In genomic region chr2:101486994-101487393, GRCh38 we compare ENCODE assay signal across 24 cellular contexts. TPM values are rescaled to one million over a fixed set of nuclear protein-coding genes. Genes with fewer than 3 reads are reported as not detected.
DNase-seq lines count a peak whose midpoint lies in the region; ATAC-seq, FAIRE-seq and TF ChIP-seq lines count a peak whose summit lies in the region.
"Had no signal": no experiment of that assay in that cellular context is flagged by ENCODE, and none has a peak within 500 bp of the region (broad histone marks: within the 10 kb centered on the region; RNA-seq: fewer than 3 reads in every experiment).

No MANE protein-coding gene starts in this region.

- H3K27me3 Mint-ChIP-seq in activated T-cell treated with anti-CD3 and anti-CD28 coated beads, Interleukin-2, amount 50 U/mL, for 24 hours: no peaks in the 10 kb centered on the region

- H4K20me1 ChIP-seq in Loucy (ENCODE audit: insufficient read depth, low read length, poor library complexity, severe bottlenecking): no peaks in the 10 kb centered on the region
- H4K20me1 ChIP-seq in endothelial cell of umbilical vein (replicated peaks; ENCODE audit: control insufficient read depth, extremely low read depth, insufficient read depth, low read length): no peaks in the 10 kb centered on the region
- H4K20me1 ChIP-seq in osteoblast (ENCODE audit: insufficient read depth, low read length): no peaks in the 10 kb centered on the region
- no peaks in the 10 kb centered on the region for H4K20me1 ChIP-seq in SK-N-SH (ENCODE audit: insufficient read depth)

- ATAC-seq in HG03135 (IDR thresholded peaks at IDR 0.05; ENCODE audit: unreplicated experiment) (no peak), HG03439 (IDR thresholded peaks at IDR 0.05; ENCODE audit: unreplicated experiment) (no peak)

- H2AFZ ChIP-seq in Loucy (ENCODE audit: low read length): peak overlapping the region; percentile 53; the same call in 1 of the 2 replicates
- H2AFZ ChIP-seq in endothelial cell of umbilical vein (ENCODE audit: low read depth, low read length): peak overlapping the region; percentile 86
- H2AFZ ChIP-seq in osteoblast (ENCODE audit: low read length): peak overlapping the region; percentile 42
- H2AFZ ChIP-seq in SK-N-SH (ENCODE audit: low read depth): no peak overlapping the region

- no peaks in the 10 kb centered on the region for H3K36me3 Mint-ChIP-seq in activated T-cell treated with anti-CD3 and anti-CD28 coated beads, Interleukin-2, amount 50 U/mL, for 24 hours (ENCODE audit: low read depth)

- no peaks in the 10 kb centered on the region for H3K9me3 ChIP-seq in Loucy (ENCODE audit: insufficient read depth, low read depth, low read length)
- no peaks in the 10 kb centered on the region for H3K9me3 ChIP-seq in endothelial cell of umbilical vein (replicated peaks; ENCODE audit: control insufficient read depth, insufficient read depth, low read length)
- H3K9me3 ChIP-seq in osteoblast (ENCODE audit: low read depth, low read length): no peaks in the 10 kb centered on the region
- no peaks in the 10 kb centered on the region for H3K9me3 ChIP-seq in SK-N-SH
- H3K9me3 ChIP-seq: BE2C had no signal

- dilution Hi-C loops in endothelial cell of umbilical vein (cut with MboI; ENCODE audit: extremely low pct_ligation_motif_present, low sequenced_read_pairs): no loop called here

- H3K27ac Mint-ChIP-seq in activated T-cell treated with anti-CD3 and anti-CD28 coated beads, Interleukin-2, amount 50 U/mL, for 24 hours: peak overlapping the region; percentile 5

- no peak for TF ChIP-seq RAD21 in SK-N-SH (IDR thresholded peaks at IDR 0.05; ENCODE audit: low read length)

- H3K9me2 ChIP-seq in Loucy (replicated peaks; ENCODE audit: low read depth, low read length) (no peaks in the 10 kb centered on the region), SK-N-SH (no peaks in the 10 kb centered on the region)

- H3K27ac ChIP-seq in endothelial cell of umbilical vein (ENCODE audit: insufficient read depth, low read depth, low read length) (peak overlapping the region; percentile 26), osteoblast (ENCODE audit: low read depth, low read length) (no peak overlapping the region), SK-N-SH (ENCODE audit: low read depth in 2 of 2, low read length in 1 of 2) (no peak overlapping the region)
- H3K27ac ChIP-seq: GM23248 had no signal

- WGBS in SK-N-SH (ENCODE audit: low lambda C conversion rate): 90% methylated on average over 5 of the region's 5 CpGs

- no peak for FAIRE-seq in endothelial cell of umbilical vein (lab: Jason Lieb, UNC)

- H3K4me2 ChIP-seq in Loucy (ENCODE audit: low read depth, low read length, poor library complexity, severe bottlenecking) (no peak overlapping the region), endothelial cell of umbilical vein (ENCODE audit: insufficient read depth, low read length) (peak overlapping the region; percentile 33), osteoblast (ENCODE audit: insufficient read depth, low read length) (no peak overlapping the region), SK-N-SH (no peak overlapping the region)

- peaks cover 9% of the 10 kb centered on the region for H3K4me1 ChIP-seq in Loucy (ENCODE audit: insufficient read depth, low read length, poor library complexity, severe bottlenecking)
- H3K4me1 ChIP-seq in endothelial cell of umbilical vein (ENCODE audit: control insufficient read depth, extremely low read depth, insufficient read depth, low read length): peaks cover 17% of the 10 kb centered on the region
- no peaks in the 10 kb centered on the region for H3K4me1 ChIP-seq in osteoblast (ENCODE audit: insufficient read depth, low read length)
- no peaks in the 10 kb centered on the region for H3K4me1 ChIP-seq in SK-N-SH (ENCODE audit: control insufficient read depth in 1 of 2, insufficient read depth in 2 of 2, low read depth in 1 of 2, low read length in 1 of 2)
- H3K4me1 ChIP-seq: BE2C had no signal

- H3K9me1 ChIP-seq in endothelial cell of umbilical vein (replicated peaks; ENCODE audit: control insufficient read depth, extremely low read depth, insufficient read depth, low read length): no peaks in the 10 kb centered on the region

- POLR2A ChIA-PET in endothelial cell of umbilical vein (lab: Charles Lee): no interaction called here
- POLR2A ChIA-PET in SK-N-SH (lab: Yijun Ruan, JAX): no interaction called here

- DNase-seq in activated T-cell treated with anti-CD3 and anti-CD28 coated beads, Interleukin-2, amount 50 U/mL, for 24 hours: no peak
- no peak for DNase-seq in activated T-cell treated with anti-CD3 and anti-CD28 coated beads, Interleukin-2, amount 50 U/mL, for 48 hours
- DNase-seq in endothelial cell of umbilical vein (ENCODE audit: low read depth, low spot score) (no peak), osteoblast (ENCODE audit: insufficient read length, low spot score, missing footprints) (no peak), SK-N-SH (no peak)
- DNase-seq: BE2C, DMS79 treated with DMSO at 0.1 percent for 48 hours, GM23248, HCEC 1CT, KBM-7, MV-4-11, NCI-H1417, NCI-H187, NCI-H2107, NCI-H2227 treated with DMSO at 0.1 percent for 48 hours, NCI-H510A treated with DMSO at 0.1 percent for 48 hours, NCI-H774, OCI-M1, Right ventricle myocardium superior had no signal

- H3K4me3 Mint-ChIP-seq in activated T-cell treated with anti-CD3 and anti-CD28 coated beads, Interleukin-2, amount 50 U/mL, for 24 hours: no peak overlapping the region

- H3K27me3 ChIP-seq in Loucy (ENCODE audit: insufficient read depth, low read length, poor library complexity, severe bottlenecking): no peaks in the 10 kb centered on the region
- H3K27me3 ChIP-seq in endothelial cell of umbilical vein (ENCODE audit: control insufficient read depth in 2 of 2, insufficient read depth in 2 of 2, low read length in 2 of 2): no peaks in the 10 kb centered on the region
- no peaks in the 10 kb centered on the region for H3K27me3 ChIP-seq in osteoblast (ENCODE audit: insufficient read depth, low read length)
- H3K27me3 ChIP-seq in SK-N-SH (ENCODE audit: insufficient read depth): no peaks in the 10 kb centered on the region
- H3K27me3 ChIP-seq: BE2C had no signal

- H3K4me1 Mint-ChIP-seq in activated T-cell treated with anti-CD3 and anti-CD28 coated beads, Interleukin-2, amount 50 U/mL, for 24 hours (ENCODE audit: low read depth): peaks cover 16% of the 10 kb centered on the region

- H3K79me2 ChIP-seq in Loucy (ENCODE audit: insufficient read depth, low read length): no peaks in the 10 kb centered on the region
- no peaks in the 10 kb centered on the region for H3K79me2 ChIP-seq in endothelial cell of umbilical vein (ENCODE audit: control insufficient read depth, insufficient read depth, low read length)
- no peaks in the 10 kb centered on the region for H3K79me2 ChIP-seq in osteoblast (ENCODE audit: insufficient read depth, low read length)
- no peaks in the 10 kb centered on the region for H3K79me2 ChIP-seq in SK-N-SH (ENCODE audit: insufficient read depth)

- H3K9ac ChIP-seq in Loucy (ENCODE audit: low read depth, low read length, poor library complexity, severe bottlenecking) (no peak overlapping the region), endothelial cell of umbilical vein (replicated peaks; ENCODE audit: extremely low read depth, insufficient read depth, low read length) (no peak overlapping the region), SK-N-SH (no peak overlapping the region)
- H3K9ac ChIP-seq: GM23248 had no signal

- intact Hi-C loops in endothelial cell of umbilical vein (cut with micrococcal nuclease): loop anchor here (1.0 kb wide), 3 partner anchors 23 to 45 kb away; no protein-coding TSS in a partner anchor

- no peak for TF ChIP-seq EP300 in SK-N-SH (IDR thresholded peaks at IDR 0.05; ENCODE audit: borderline replicate concordance in 1 of 2, low read depth in 1 of 2, low read length in 1 of 2)

- CTCF ChIA-PET in endothelial cell of umbilical vein (lab: Charles Lee): interaction anchor here (1.1 to 1.5 kb wide), 5 partner anchors 9 to 345 kb away, joined by 3 to 6 read pairs (median 4); no protein-coding TSS in a partner anchor
- CTCF ChIA-PET in SK-N-SH (lab: Yijun Ruan, JAX): no interaction called here

- H3K36me3 ChIP-seq in Loucy (ENCODE audit: insufficient read depth, low read length): no peaks in the 10 kb centered on the region
- H3K36me3 ChIP-seq in endothelial cell of umbilical vein (ENCODE audit: control insufficient read depth in 2 of 2, extremely low read depth in 1 of 2, insufficient read depth in 2 of 2, low read length in 2 of 2): no peaks in the 10 kb centered on the region
- no peaks in the 10 kb centered on the region for H3K36me3 ChIP-seq in osteoblast (ENCODE audit: insufficient read depth, low read length)
- H3K36me3 ChIP-seq in SK-N-SH (replicated peaks in 1 of 2; ENCODE audit: control insufficient read depth in 1 of 2, insufficient read depth in 2 of 2, low read length in 1 of 2): no peaks in the 10 kb centered on the region
- H3K36me3 ChIP-seq: BE2C had no signal

- H3F3A ChIP-seq in Loucy (ENCODE audit: low read depth) (no peaks in the 10 kb centered on the region), SK-N-SH (replicated peaks; ENCODE audit: insufficient read depth) (no peaks in the 10 kb centered on the region)

- BruUV-seq in endothelial cell of umbilical vein (replicated peaks; lab: Mats Ljungman, UMichigan): no TSS peak

- H3K4me3 ChIP-seq in Loucy (ENCODE audit: low read length, poor library complexity, severe bottlenecking): no peak overlapping the region
- H3K4me3 ChIP-seq in endothelial cell of umbilical vein (replicated peaks in 1 of 3; ENCODE audit: insufficient read depth in 1 of 3, low read depth in 1 of 3, low read length in 3 of 3): no peak overlapping the region
- H3K4me3 ChIP-seq in osteoblast (ENCODE audit: insufficient read depth, low read length): no peak overlapping the region
- H3K4me3 ChIP-seq in SK-N-SH (ENCODE audit: low read depth in 2 of 2, low read length in 1 of 2): no peak overlapping the region
- H3K4me3 ChIP-seq: GM23248 had no signal

- TF ChIP-seq POLR2A in endothelial cell of umbilical vein (IDR thresholded peaks at IDR 0.05; ENCODE audit: low read depth, low read length): no peak

- TF ChIP-seq CTCF in Loucy (conservative IDR thresholded peaks at IDR 0.05; ENCODE audit: low read length): no peak
- TF ChIP-seq CTCF in endothelial cell of umbilical vein (IDR thresholded peaks at IDR 0.05; ENCODE audit: extremely low read depth in 1 of 2, insufficient read depth in 1 of 2, low read depth in 1 of 2, low read length in 2 of 2): no peak
- no peak for TF ChIP-seq CTCF in osteoblast (IDR thresholded peaks at IDR 0.05; ENCODE audit: extremely low read depth, low read depth, low read length)
- TF ChIP-seq CTCF in SK-N-SH (IDR thresholded peaks at IDR 0.05): no peak

- no peaks in the 10 kb centered on the region for H3K9me3 Mint-ChIP-seq in activated T-cell treated with anti-CD3 and anti-CD28 coated beads, Interleukin-2, amount 50 U/mL, for 24 hours

RNA-seq across cellular contexts. Expression of gene RFX8, which starts 12.1 kb away (rescaled TPM):
- 0.46 and 1.00 TPM in 2 replicates for total RNA-seq in endothelial cell of umbilical vein
- 0.16 and 0.21 TPM in 2 replicates for polyA plus RNA-seq in endothelial cell of umbilical vein
- 0.05 TPM in 1 of 2 replicates, not detected in the other for polyA plus RNA-seq in endothelial cell of umbilical vein (2011; cell fraction: cytosol; rRNA removed)
- polyA plus RNA-seq in endothelial cell of umbilical vein (2011; cell fraction: nucleus; rRNA removed): 0.88 and 1.2 TPM in 2 replicates
- polyA plus RNA-seq in endothelial cell of umbilical vein (2012): 0.09 TPM in 1 of 2 replicates, not detected in the other
- 0.32 TPM in 1 of 2 replicates, not detected in the other for polyA minus RNA-seq in endothelial cell of umbilical vein
- not detected for polyA minus RNA-seq in endothelial cell of umbilical vein (2011; cell fraction: cytosol; rRNA and poly(A)+ RNA removed)
- 0.29 TPM in 1 of 2 replicates, not detected in the other for polyA minus RNA-seq in endothelial cell of umbilical vein (2011; cell fraction: nucleus; rRNA and poly(A)+ RNA removed)
- total RNA-seq in osteoblast: 7.6 and 10.0 TPM in 2 replicates
- polyA plus RNA-seq in SK-N-SH (2012; rRNA removed): 0.07 and 0.11 TPM in 2 replicates
- polyA plus RNA-seq in SK-N-SH (2012; cell fraction: cytosol; rRNA removed): 0.06 and 0.10 TPM in 2 replicates
- 0.32 and 1.1 TPM in 2 replicates for polyA plus RNA-seq in SK-N-SH (2012; cell fraction: nucleus; rRNA removed)
- total RNA-seq: A172, G401, Right ventricle myocardium superior had no signal
